ENCODE assay signal across 14 cellular contexts in genomic region chr5:132525299-132525724, GRCh38. TPM values are rescaled to one million over a fixed set of nuclear protein-coding genes. Genes with fewer than 3 reads are reported as not detected.
A peak's percentile ranks its signal among the peaks of the same experiment; 100 is the strongest.
DNase-seq lines count a peak whose midpoint lies in the region; ATAC-seq and TF ChIP-seq lines count a peak whose summit lies in the region.
"Had no signal": no experiment of that assay in that cellular context is flagged by ENCODE, and none has a peak within 500 bp of the region (broad histone marks: within the 10 kb centered on the region; RNA-seq: fewer than 3 reads in every experiment).

No MANE protein-coding gene starts in this region.

- no peak overlapping the region for H3K4me3 ChIP-seq in lower lobe of right lung
- H3K4me3 ChIP-seq: psoas muscle had no signal

- peak overlapping the region; percentile 61 for H3K4me3 Mint-ChIP-seq in stimulated activated naive CD8-positive, alpha-beta T cell treated with anti-CD3 and anti-CD28 coated beads, Interleukin-15, Interleukin-2, amounts not matched to agents 100 ng/mL and 50 ng/mL, for 24 hours

- H3K9me3 ChIP-seq in lower lobe of right lung: peaks cover 5% of the 10 kb centered on the region

- peaks cover 0 to 11% of the 10 kb centered on the region in 2 donors for H3K36me3 Mint-ChIP-seq in activated naive CD4-positive, alpha-beta T cell treated with anti-CD3 and anti-CD28 coated beads, Interleukin-2, amount 50 U/mL, for 72 hours
- H3K36me3 Mint-ChIP-seq in stimulated activated naive CD8-positive, alpha-beta T cell treated with anti-CD3 and anti-CD28 coated beads, Interleukin-15, Interleukin-2, amounts not matched to agents 100 ng/mL and 50 ng/mL, for 24 hours (ENCODE audit: low read depth): no peaks in the 10 kb centered on the region
- H3K36me3 Mint-ChIP-seq: CD4-positive, CD25-positive, alpha-beta regulatory T cell had no signal

- H3K27me3 ChIP-seq in lower lobe of right lung (ENCODE audit: low read depth): no peaks in the 10 kb centered on the region

- H3K4me1 Mint-ChIP-seq in stimulated activated naive CD8-positive, alpha-beta T cell treated with anti-CD3 and anti-CD28 coated beads, Interleukin-15, Interleukin-2, amounts not matched to agents 100 ng/mL and 50 ng/mL, for 24 hours (ENCODE audit: low read depth): peaks cover 59% of the 10 kb centered on the region

- H3K36me3 ChIP-seq in lower lobe of right lung: no peaks in the 10 kb centered on the region

- no peaks in the 10 kb centered on the region for H3K4me1 ChIP-seq in lower lobe of right lung
- H3K4me1 ChIP-seq: psoas muscle had no signal

- peak overlapping the region; percentile 28 to 33 for H3K27ac Mint-ChIP-seq in activated naive CD4-positive, alpha-beta T cell treated with anti-CD3 and anti-CD28 coated beads, Interleukin-2, amount 50 U/mL, for 72 hours
- peak overlapping the region; percentile 77 for H3K27ac Mint-ChIP-seq in stimulated activated naive CD8-positive, alpha-beta T cell treated with anti-CD3 and anti-CD28 coated beads, Interleukin-15, Interleukin-2, amounts not matched to agents 100 ng/mL and 50 ng/mL, for 24 hours
- H3K27ac Mint-ChIP-seq: CD4-positive, CD25-positive, alpha-beta regulatory T cell had no signal

- TF ChIP-seq CTCF in lower lobe of right lung (IDR thresholded peaks at IDR 0.05): no peak

- H3K9me3 Mint-ChIP-seq in activated naive CD4-positive, alpha-beta T cell treated with anti-CD3 and anti-CD28 coated beads, Interleukin-2, amount 50 U/mL, for 72 hours: peaks cover 0 to 9% of the 10 kb centered on the region in 2 donors
- no peaks in the 10 kb centered on the region for H3K9me3 Mint-ChIP-seq in stimulated activated naive CD8-positive, alpha-beta T cell treated with anti-CD3 and anti-CD28 coated beads, Interleukin-15, Interleukin-2, amounts not matched to agents 100 ng/mL and 50 ng/mL, for 24 hours

- H3K27me3 Mint-ChIP-seq in stimulated activated naive CD8-positive, alpha-beta T cell treated with anti-CD3 and anti-CD28 coated beads, Interleukin-15, Interleukin-2, amounts not matched to agents 100 ng/mL and 50 ng/mL, for 24 hours: peaks cover 4% of the 10 kb centered on the region

- DNase-seq in activated naive CD4-positive, alpha-beta T cell treated with anti-CD3 and anti-CD28 coated beads, Interleukin-2, amount 50 U/mL, for 72 hours (ENCODE audit: low spot score in 2 of 2): no peak
- no peak for DNase-seq in activated naive CD4-positive, alpha-beta T cell treated with anti-CD3 and anti-CD28 coated beads, Interleukin-2, amount 50 U/mL, for 16 hours
- DNase-seq in DMS153 (lab: John Stamatoyannopoulos, UW) (no peak), lower lobe of right lung (no peak), nucleus accumbens (lab: John Stamatoyannopoulos, UW) (no peak)
- DNase-seq: CD4-positive, CD25-positive, alpha-beta regulatory T cell; NCI-H510A; psoas muscle; stimulated activated CD8-positive, alpha-beta memory T cell treated with anti-CD3 and anti-CD28 coated beads, Interleukin-4, amount 100 ng/mL, for 48 hours had no signal

- peak; percentile 93 for ATAC-seq in activated naive CD4-positive, alpha-beta T cell treated with anti-CD3 and anti-CD28 coated beads, Interleukin-2, amount 50 U/mL, for 72 hours
- ATAC-seq in HG02623 (IDR thresholded peaks at IDR 0.05; ENCODE audit: unreplicated experiment): peak; percentile 79
- ATAC-seq in HG03571 (IDR thresholded peaks at IDR 0.05; ENCODE audit: unreplicated experiment): peak; percentile 64
- no peak for ATAC-seq in lower lobe of right lung

- no peak overlapping the region for H3K27ac ChIP-seq in lower lobe of right lung
- H3K27ac ChIP-seq: psoas muscle had no signal

- intact Hi-C loops in lower lobe of right lung (cut with DNase I): no loop called here

RNA-seq across cellular contexts. Expression of gene IL5, which starts 18.0 kb away (rescaled TPM):
- not detected for total RNA-seq in activated naive CD4-positive, alpha-beta T cell treated with anti-CD3 and anti-CD28 coated beads, Interleukin-2, amount 50 U/mL, for 72 hours
- not detected for total RNA-seq in lower lobe of right lung
- total RNA-seq: CD4-positive, CD25-positive, alpha-beta regulatory T cell; cerebellum; H4; psoas muscle had no signal

RNA-seq across cellular contexts. Expression of gene RAD50, which starts 31.5 kb away (rescaled TPM):
- total RNA-seq in activated naive CD4-positive, alpha-beta T cell treated with anti-CD3 and anti-CD28 coated beads, Interleukin-2, amount 50 U/mL, for 72 hours: 10 to 100 TPM; 30.6 to 47.7 TPM
- 33.2 TPM for total RNA-seq in lower lobe of right lung

RNA-seq across cellular contexts. Expression of gene IRF1, which starts 34.7 kb away (rescaled TPM):
- total RNA-seq in activated naive CD4-positive, alpha-beta T cell treated with anti-CD3 and anti-CD28 coated beads, Interleukin-2, amount 50 U/mL, for 72 hours: 100 to 1,000 TPM; 107 to 156 TPM
- 81.2 TPM for total RNA-seq in lower lobe of right lung

Comparison
In these comparisons a context has a peak if more than half of its experiments do, and no peak if none do; other contexts are left out.
1. ATAC-seq: peak in activated naive CD4-positive, alpha-beta T cell treated with anti-CD3 and anti-CD28 coated beads, Interleukin-2, amount 50 U/mL, for 72 hours (2 of 2), HG02623 (single experiment) and HG03571 (single experiment); none in lower lobe of right lung (0 of 2).